Comparison of ENCODE assay signal across 8 cellular contexts in genomic region chr16:20740007-20740883, GRCh38. TPM values are rescaled to one million over a fixed set of nuclear protein-coding genes. Genes with fewer than 3 reads are reported as not detected.
DNase-seq lines count a peak whose midpoint lies in the region; ATAC-seq and TF ChIP-seq lines count a peak whose summit lies in the region.

No MANE protein-coding gene starts in this region.

- ATAC-seq in left colon (peak; percentile 26), HG03135 (IDR thresholded peaks at IDR 0.05; ENCODE audit: unreplicated experiment) (no peak)

- no peaks in the 10 kb centered on the region for H4K20me1 ChIP-seq in MM.1S (ENCODE audit: insufficient read depth, low read length)

- H3F3A ChIP-seq in MM.1S (ENCODE audit: insufficient read depth, low read length): peaks cover 10% of the 10 kb centered on the region; the same call in 1 of the 2 replicates

- 27 to 29% methylated on average over 11 of the region's 11 CpGs for WGBS in thyroid gland, 2 donors

- TF ChIP-seq CTCF in MM.1S (IDR thresholded peaks at IDR 0.05; ENCODE audit: low read length) (peak; percentile 56), astrocyte of the cerebellum (IDR thresholded peaks at IDR 0.05; ENCODE audit: low read depth, low read length, missing control alignments) (peak; percentile 50), thyroid gland (IDR thresholded peaks at IDR 0.05) (peak in 5 of 6 experiments; percentile 8 to 44 (median 35))

- peaks cover 33% of the 10 kb centered on the region for H3K79me2 ChIP-seq in MM.1S (ENCODE audit: low read length)

- peak overlapping the region; percentile 22; the same call in 1 of the 2 replicates for H2AFZ ChIP-seq in MM.1S (ENCODE audit: low read length)

- H3K4me1 ChIP-seq in MM.1S (ENCODE audit: low read length) (peaks cover 5% of the 10 kb centered on the region; the same call in 1 of the 2 replicates), thyroid gland (peaks cover 9 to 22% of the 10 kb centered on the region in 2 donors)

- DNase-seq in ELR (ENCODE audit: low read depth): peak; percentile 23
- DNase-seq in MM.1S: peak; percentile 64
- DNase-seq in astrocyte of the cerebellum (ENCODE audit: low read depth): no peak
- DNase-seq in left colon: peak in 1 of 2 donors; percentile 25
- peak; percentile 29 to 43 for DNase-seq in thyroid gland
- DNase-seq in anterior cingulate cortex (lab: John Stamatoyannopoulos, UW): no peak
- DNase-seq in cerebellar nuclear complex (lab: John Stamatoyannopoulos, UW): no peak

- peaks cover 19% of the 10 kb centered on the region; the same call in 1 of the 2 replicates for H3K36me3 ChIP-seq in MM.1S (replicated peaks; ENCODE audit: insufficient read depth, low read length)
- H3K36me3 ChIP-seq in thyroid gland: peaks cover 14 to 24% of the 10 kb centered on the region in 2 donors

- H3K9me2 ChIP-seq in MM.1S (replicated peaks; ENCODE audit: insufficient read depth, low read length): no peaks in the 10 kb centered on the region

- peak overlapping the region; percentile 73 for H3K9ac ChIP-seq in MM.1S (ENCODE audit: low read length)

- no peaks in the 10 kb centered on the region for H3K9me3 ChIP-seq in MM.1S (replicated peaks; ENCODE audit: insufficient read depth, low read length)
- no peaks in the 10 kb centered on the region for H3K9me3 ChIP-seq in thyroid gland

- H3K27me3 ChIP-seq in MM.1S (replicated peaks; ENCODE audit: insufficient read depth, low read length): no peaks in the 10 kb centered on the region
- no peaks in the 10 kb centered on the region for H3K27me3 ChIP-seq in thyroid gland

- H3K4me2 ChIP-seq in MM.1S (ENCODE audit: low read depth, low read length): peak overlapping the region; percentile 87

- TF ChIP-seq POLR2A in thyroid gland (IDR thresholded peaks at IDR 0.05): no peak

- intact Hi-C loops in left colon (cut with DNase I, micrococcal nuclease): no loop called here
- intact Hi-C loops in thyroid gland (cut with DNase I): no loop called here

- in situ Hi-C loops in astrocyte of the cerebellum (cut with HindIII; ENCODE audit: low sequenced_read_pairs): no loop called here

- H3K27ac ChIP-seq in MM.1S (ENCODE audit: low read length) (peak overlapping the region; percentile 33; the same call in 1 of the 2 replicates), thyroid gland (peak overlapping the region; percentile 91 to 95 (median 91))

- peak overlapping the region; percentile 100 for H3K4me3 ChIP-seq in MM.1S (ENCODE audit: low read length)
- peak overlapping the region; percentile 98 for H3K4me3 ChIP-seq in astrocyte of the cerebellum (ENCODE audit: low read depth, low read length)
- H3K4me3 ChIP-seq in thyroid gland (replicated peaks in 1 of 3): peak overlapping the region; percentile 54 to 77 (median 69)

RNA-seq across cellular contexts. Expression of gene THUMPD1, which starts 1.4 kb away (rescaled TPM):
- total RNA-seq in left colon (10 to 100 TPM; 28.4 to 30.8 TPM), thyroid gland (100 to 1,000 TPM in 1 of 4 donors, 10 to 100 TPM in 3; 76.7 to 107 (median 82.1) TPM)

RNA-seq across cellular contexts. Expression of gene ACSM3, which starts 23.6 kb away (rescaled TPM):
- 10 to 100 TPM; 40.9 to 48.0 TPM for total RNA-seq in left colon
- 1 to 10 TPM in 3 of 4 donors, not detected in 1; 1.2 to 1.7 (median 1.6) TPM for total RNA-seq in thyroid gland

RNA-seq across cellular contexts. Expression of gene ACSM1, which starts 42.8 kb away (rescaled TPM):
- 1 to 10 TPM in 1 of 2 donors, under 1 TPM in 1; 0.36 to 2.7 TPM for total RNA-seq in left colon
- total RNA-seq in thyroid gland: 1 to 10 TPM in 3 of 4 donors, not detected in 1; 1.2 to 2.3 (median 1.3) TPM

Comparison
In these comparisons a context has a peak if more than half of its experiments do, and no peak if none do; other contexts are left out.
1. DNase-seq: peak in ELR (single experiment), MM.1S (single experiment) and thyroid gland (2 of 2); none in astrocyte of the cerebellum (single experiment), anterior cingulate cortex (0 of 58) and cerebellar nuclear complex (0 of 2).
2. RNA of gene ACSM3, which starts 23.6 kb away (total RNA-seq): 40.9 to 48.0 TPM in left colon; 1.2 to 1.7 TPM in thyroid gland; every median in the first group is over 10 times any median in the second.
3. Peak in every context shown above with its lines, with median percentiles within 50 percentile points of each other: H3K4me3 ChIP-seq and CTCF ChIP-seq.